ENCODE assay signal across 11 cellular contexts in genomic region chr1:232578681-232579195, GRCh38. TPM values are rescaled to one million over a fixed set of nuclear protein-coding genes. Genes with fewer than 3 reads are reported as not detected.
A peak's percentile ranks its signal among the peaks of the same experiment; 100 is the strongest.
DNase-seq lines count a peak whose midpoint lies in the region; ATAC-seq and TF ChIP-seq lines count a peak whose summit lies in the region.
"Had no signal": no experiment of that assay in that cellular context is flagged by ENCODE, and none has a peak within 500 bp of the region (broad histone marks: within the 10 kb centered on the region; RNA-seq: fewer than 3 reads in every experiment).

No MANE protein-coding gene starts in this region.

- ATAC-seq in GM21737 (IDR thresholded peaks at IDR 0.05; ENCODE audit: unreplicated experiment) (peak; percentile 72), HG02571 (IDR thresholded peaks at IDR 0.05; ENCODE audit: unreplicated experiment) (no peak)
- ATAC-seq: Panc1 had no signal

- H2BK120ac ChIP-seq in mesendoderm (ENCODE audit: low read depth, low read length): no peak overlapping the region

- H2AK5ac ChIP-seq in mesendoderm (ENCODE audit: low read length): no peak overlapping the region

- no peak overlapping the region for H3K18ac ChIP-seq in mesendoderm (ENCODE audit: low read length)

- no peak overlapping the region for H3K23ac ChIP-seq in mesendoderm (ENCODE audit: low read length)

- WGBS in mesendoderm (ENCODE audit: extremely low coverage, insufficient coverage, low lambda C conversion rate): no CpG with 5 or more reads among the region's 3 CpGs

- peaks cover 45% of the 10 kb centered on the region for H3K79me2 ChIP-seq in mesendoderm (ENCODE audit: control insufficient read depth, insufficient read depth, low read length)

- H3K4ac ChIP-seq in mesendoderm (ENCODE audit: low read depth, low read length): no peak overlapping the region

- no peak for TF ChIP-seq CTCF in dorsolateral prefrontal cortex (IDR thresholded peaks at IDR 0.05 in 54 of 56, conservative IDR thresholded peaks at IDR 0.05 in 2 of 56; ENCODE audit: low read depth in 1 of 56, partially characterized antibody in 56 of 56)

- no peak overlapping the region for H3K9ac ChIP-seq in mesendoderm (ENCODE audit: low read length)

- H3K4me2 ChIP-seq in mesendoderm (ENCODE audit: low read length): no peak overlapping the region

- H3K56ac ChIP-seq in mesendoderm (ENCODE audit: low read length): peak overlapping the region; percentile 0

- intact Hi-C loops in dorsolateral prefrontal cortex (cut with DNase I): no loop called here

- DNase-seq in ELF-1 (ENCODE audit: low read depth, low spot score) (peak; percentile 58), SW480 (ENCODE audit: low spot score) (peak; percentile 16), mesendoderm (peak; percentile 92), NCI-H187 treated with DMSO at 0.1 percent for 48 hours (lab: John Stamatoyannopoulos, UW) (no peak), dorsolateral prefrontal cortex (no peak), DMS153 (lab: John Stamatoyannopoulos, UW) (no peak)
- DNase-seq: glutamatergic neuron, uterus had no signal

- H4K8ac ChIP-seq in mesendoderm (ENCODE audit: low read depth, low read length): no peak overlapping the region

- H3K4me3 ChIP-seq in mesendoderm (ENCODE audit: low read length): no peak overlapping the region
- no peak overlapping the region for H3K4me3 ChIP-seq in dorsolateral prefrontal cortex
- H3K4me3 ChIP-seq: uterus had no signal

- H3K79me1 ChIP-seq in mesendoderm (ENCODE audit: low read length): peaks cover 24% of the 10 kb centered on the region

- no peak overlapping the region for H4K5ac ChIP-seq in mesendoderm (ENCODE audit: low read length)

- H2BK5ac ChIP-seq in mesendoderm (ENCODE audit: low read length): no peak overlapping the region

- H3K27ac ChIP-seq in mesendoderm (ENCODE audit: low read depth, low read length) (peak overlapping the region; percentile 67), dorsolateral prefrontal cortex (peak overlapping the region in 18 of 59 donors; percentile 1 to 74 (median 26))
- H3K27ac ChIP-seq: uterus had no signal

- no peak overlapping the region for H2BK15ac ChIP-seq in mesendoderm (replicated peaks; ENCODE audit: low read depth)

- H3K27me3 ChIP-seq in mesendoderm (ENCODE audit: insufficient read depth, low read length, poor library complexity) (no peaks in the 10 kb centered on the region), dorsolateral prefrontal cortex (no peaks in the 10 kb centered on the region)
- H3K27me3 ChIP-seq: uterus had no signal

- no peaks in the 10 kb centered on the region for H3K36me3 ChIP-seq in mesendoderm (ENCODE audit: control insufficient read depth, insufficient read depth, low read length)
- H3K36me3 ChIP-seq: uterus had no signal

- peaks cover 35% of the 10 kb centered on the region for H3K4me1 ChIP-seq in mesendoderm (ENCODE audit: control insufficient read depth, low read depth, low read length)
- H3K4me1 ChIP-seq: uterus had no signal

RNA-seq across cellular contexts. Expression of gene SIPA1L2, which starts 51.2 kb away (rescaled TPM):
- polyA plus RNA-seq in mesendoderm (2013, experiment 1 of 2): 31.7 TPM
- polyA plus RNA-seq in mesendoderm (2013, experiment 2 of 2): 33.6 TPM
- total RNA-seq in dorsolateral prefrontal cortex: 10 to 100 TPM; 24.3 to 66.4 (median 47.9) TPM

Comparison
In these comparisons a context has a peak if more than half of its experiments do, and no peak if none do; other contexts are left out.
1. DNase-seq: peak in ELF-1 (single experiment), SW480 (single experiment) and mesendoderm (single experiment); none in NCI-H187 treated with DMSO at 0.1 percent for 48 hours (single experiment), dorsolateral prefrontal cortex (0 of 10) and DMS153 (single experiment).